In genomic region chr6:53210821-53211220, GRCh38 we compare ENCODE assay signal across 31 cellular contexts.
"Had no signal": no experiment of that assay in that cellular context is flagged by ENCODE, and none has a peak within 500 bp of the region (broad histone marks: within the 10 kb centered on the region; RNA-seq: fewer than 3 reads in every experiment).

No MANE protein-coding gene starts in this region.

- H3K4me3 ChIP-seq: esophagus muscularis mucosa, gastrocnemius medialis had no signal

- H3K4me1 Mint-ChIP-seq: activated T-helper 17 cell treated with anti-CD3 and anti-CD28 coated beads, Interleukin-2, amount 50 U/mL, for 72 hours; T-helper 17 cell had no signal

- H3K27me3 Mint-ChIP-seq: activated CD4-positive, alpha-beta memory T cell treated with anti-CD3 and anti-CD28 coated beads for 36 hours; activated CD4-positive, alpha-beta T cell treated with anti-CD3 and anti-CD28 coated beads for 36 hours; activated CD4-positive, alpha-beta T cell treated with anti-CD3 and anti-CD28 coated beads, Interleukin-2, amount 10 ng/mL, durations not matched to agents 24 days and 14 days; activated CD8-positive, alpha-beta memory T cell treated with anti-CD3 and anti-CD28 coated beads, Interleukin-2, amount 10 ng/mL, durations not matched to agents 7 days and 5 days; activated naive CD8-positive, alpha-beta T cell; activated T-helper 17 cell treated with anti-CD3 and anti-CD28 coated beads, Interleukin-2, amount 50 U/mL, for 72 hours; effector memory CD8-positive, alpha-beta T cell; T-helper 17 cell had no signal

- H3K36me3 ChIP-seq: esophagus muscularis mucosa, gastrocnemius medialis, WERI-Rb-1 had no signal

- ATAC-seq: activated CD4-positive, alpha-beta T cell treated with anti-CD3 and anti-CD28 coated beads for 36 hours; activated CD8-positive, alpha-beta memory T cell treated with anti-CD3 and anti-CD28 coated beads, Interleukin-2, amount 10 ng/mL, durations not matched to agents 7 days and 5 days; activated CD8-positive, alpha-beta T cell treated with anti-CD3 and anti-CD28 coated beads, Interleukin-2, amount 10 ng/mL, durations not matched to agents 7 days and 5 days; activated T-cell treated with anti-CD3 and anti-CD28 coated beads, Interleukin-2, amount 50 U/mL, for 4 hours; activated T-helper 17 cell treated with anti-CD3 and anti-CD28 coated beads, Interleukin-2, amount 50 U/mL, for 72 hours; effector memory CD8-positive, alpha-beta T cell; foreskin keratinocyte; gastrocnemius medialis; T-helper 17 cell had no signal

- H3K27ac Mint-ChIP-seq: activated CD4-positive, alpha-beta memory T cell treated with anti-CD3 and anti-CD28 coated beads for 36 hours; activated CD4-positive, alpha-beta T cell treated with anti-CD3 and anti-CD28 coated beads for 36 hours; activated CD4-positive, alpha-beta T cell treated with anti-CD3 and anti-CD28 coated beads, Interleukin-2, amount 10 ng/mL, durations not matched to agents 24 days and 14 days; activated CD8-positive, alpha-beta memory T cell treated with anti-CD3 and anti-CD28 coated beads, Interleukin-2, amount 10 ng/mL, durations not matched to agents 7 days and 5 days; activated CD8-positive, alpha-beta T cell treated with anti-CD3 and anti-CD28 coated beads, Interleukin-2, amount 10 ng/mL, durations not matched to agents 7 days and 5 days; activated naive CD8-positive, alpha-beta T cell; activated T-helper 17 cell treated with anti-CD3 and anti-CD28 coated beads, Interleukin-2, amount 50 U/mL, for 72 hours; effector memory CD8-positive, alpha-beta T cell; T-helper 17 cell; T-helper 2 cell treated with Interferon-gamma antibody and Interleukin-4, amounts not matched to agents 5 μg/mL and 100 μg/mL, for 36 hours had no signal

- H3K36me3 Mint-ChIP-seq: activated CD4-positive, alpha-beta memory T cell treated with anti-CD3 and anti-CD28 coated beads for 36 hours had no signal

- H3K4me3 Mint-ChIP-seq: activated CD4-positive, alpha-beta memory T cell treated with anti-CD3 and anti-CD28 coated beads for 36 hours; activated CD4-positive, alpha-beta T cell treated with anti-CD3 and anti-CD28 coated beads for 36 hours; activated CD4-positive, alpha-beta T cell treated with anti-CD3 and anti-CD28 coated beads, Interleukin-2, amount 10 ng/mL, durations not matched to agents 24 days and 14 days; activated CD8-positive, alpha-beta memory T cell treated with anti-CD3 and anti-CD28 coated beads, Interleukin-2, amount 10 ng/mL, durations not matched to agents 7 days and 5 days; activated CD8-positive, alpha-beta T cell treated with anti-CD3 and anti-CD28 coated beads, Interleukin-2, amount 10 ng/mL, durations not matched to agents 7 days and 5 days; activated naive CD8-positive, alpha-beta T cell; activated T-cell treated with anti-CD3 and anti-CD28 coated beads, Interleukin-2, amount 50 U/mL, for 4 hours; activated T-helper 17 cell treated with anti-CD3 and anti-CD28 coated beads, Interleukin-2, amount 50 U/mL, for 72 hours; effector memory CD8-positive, alpha-beta T cell; T-helper 17 cell; T-helper 2 cell treated with Interferon-gamma antibody and Interleukin-4, amounts not matched to agents 5 μg/mL and 100 μg/mL, for 36 hours had no signal

- H3K9me3 Mint-ChIP-seq: activated T-cell treated with anti-CD3 and anti-CD28 coated beads, Interleukin-2, amount 50 U/mL, for 4 hours; effector memory CD8-positive, alpha-beta T cell; T-helper 2 cell treated with Interferon-gamma antibody and Interleukin-4, amounts not matched to agents 5 μg/mL and 100 μg/mL, for 36 hours had no signal

- H3K4me1 ChIP-seq: esophagus muscularis mucosa, foreskin keratinocyte, gastrocnemius medialis had no signal

- H3K27ac ChIP-seq: esophagus muscularis mucosa, foreskin keratinocyte, gastrocnemius medialis, WERI-Rb-1 had no signal

- H3K27me3 ChIP-seq: esophagus muscularis mucosa, gastrocnemius medialis had no signal

- DNase-seq: activated CD4-positive, alpha-beta memory T cell treated with anti-CD3 and anti-CD28 coated beads for 36 hours; activated CD4-positive, alpha-beta T cell treated with anti-CD3 and anti-CD28 coated beads for 36 hours; activated CD4-positive, alpha-beta T cell treated with anti-CD3 and anti-CD28 coated beads, Interleukin-2, amount 10 ng/mL, durations not matched to agents 24 days and 14 days; activated CD4-positive, CD25-positive, alpha-beta regulatory T cell; activated CD4-positive, CD25-positive, alpha-beta regulatory T cell treated with anti-CD3 and anti-CD28 coated beads, Interleukin-2, amount 50 U/mL, for 72 hours; activated CD8-positive, alpha-beta memory T cell treated with anti-CD3 and anti-CD28 coated beads, Interleukin-2, amount 10 ng/mL, durations not matched to agents 7 days and 5 days; activated CD8-positive, alpha-beta T cell treated with anti-CD3 and anti-CD28 coated beads, Interleukin-2, amount 10 ng/mL, durations not matched to agents 7 days and 5 days; activated effector memory CD4-positive, alpha-beta T cell treated with Interleukin-2 at 50 U/mL for 16 hours; activated gamma-delta T cell treated with Interleukin-2 at 50 U/mL for 16 hours; activated naive CD4-positive, alpha-beta T cell treated with anti-CD3 and anti-CD28 coated beads, Interleukin-2, amount 50 U/mL, for 16 hours; activated naive CD4-positive, alpha-beta T cell treated with Interleukin-2 at 50 U/mL for 16 hours; activated T-cell treated with anti-CD3 and anti-CD28 coated beads, Interleukin-2, amount 50 U/mL, for 4 hours; amniotic stem cell; anterior cingulate cortex; caudate nucleus; cortex of kidney; dermis blood vessel endothelial cell; effector CD4-positive, alpha-beta T cell; effector memory CD8-positive, alpha-beta T cell; erythroblast; foreskin keratinocyte; gastrocnemius medialis; glutamatergic neuron; T-helper 1 cell; T-helper 17 cell; T1000; WERI-Rb-1 had no signal
